In the genomic region with DNA sequence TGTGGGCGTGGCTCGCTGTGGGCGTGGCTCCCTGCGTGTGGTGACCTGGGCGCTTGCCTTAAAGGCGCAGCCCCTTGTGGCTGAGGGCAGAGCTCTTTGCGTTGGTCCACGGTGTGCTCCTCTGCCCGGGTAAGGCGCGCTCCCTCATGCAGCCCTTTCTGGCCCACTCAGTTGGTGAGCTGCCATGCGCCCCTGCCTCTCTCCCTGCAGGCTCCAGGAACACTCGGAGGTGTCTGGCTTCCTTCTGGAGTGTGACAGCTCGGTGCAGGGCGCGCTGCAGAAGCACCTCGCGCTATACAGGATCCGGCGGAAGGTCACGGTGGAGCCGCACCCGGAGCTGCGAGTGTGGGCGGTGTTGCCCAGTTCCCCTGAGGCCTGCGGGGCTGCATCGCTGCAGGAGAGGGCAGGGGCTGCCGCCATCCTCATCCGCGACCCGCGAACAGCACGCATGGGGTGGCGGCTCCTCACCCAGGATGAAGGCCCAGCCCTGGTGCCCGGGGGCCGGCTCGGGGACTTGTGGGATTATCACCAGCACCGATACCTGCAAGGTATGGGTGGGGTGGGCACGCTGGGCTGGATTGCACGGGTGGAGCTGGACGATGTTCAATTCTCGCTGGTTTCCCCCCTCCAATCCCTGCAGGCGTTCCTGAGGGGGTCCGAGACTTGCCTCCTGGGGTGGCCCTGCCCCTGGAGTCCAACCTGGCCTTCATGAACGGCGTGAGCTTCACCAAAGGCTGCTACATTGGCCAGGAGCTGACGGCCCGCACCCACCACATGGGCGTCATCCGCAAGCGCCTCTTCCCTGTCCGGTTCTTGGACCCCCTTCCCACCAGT, we compare ENCODE assay signal across 2 cellular contexts.
TF ChIP-seq lines count a peak whose summit lies in the region.

No MANE protein-coding gene starts in this region.

TF ChIP-seq in IMR-90, 13 proteins besides CTCF, POLR2A, EP300 and RAD21:
- TF ChIP-seq, protein P1, sequence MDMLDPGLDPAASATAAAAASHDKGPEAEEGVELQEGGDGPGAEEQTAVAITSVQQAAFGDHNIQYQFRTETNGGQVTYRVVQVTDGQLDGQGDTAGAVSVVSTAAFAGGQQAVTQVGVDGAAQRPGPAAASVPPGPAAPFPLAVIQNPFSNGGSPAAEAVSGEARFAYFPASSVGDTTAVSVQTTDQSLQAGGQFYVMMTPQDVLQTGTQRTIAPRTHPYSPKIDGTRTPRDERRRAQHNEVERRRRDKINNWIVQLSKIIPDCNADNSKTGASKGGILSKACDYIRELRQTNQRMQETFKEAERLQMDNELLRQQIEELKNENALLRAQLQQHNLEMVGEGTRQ (IDR thresholded peaks at IDR 0.05; ENCODE audit: low read depth, low read length) = no peak
- TF ChIP-seq MXI1 (IDR thresholded peaks at IDR 0.05; ENCODE audit: borderline replicate concordance, low read depth, low read length) = no peak
- no peak for TF ChIP-seq NFE2L2 (IDR thresholded peaks at IDR 0.05; ENCODE audit: low read depth, low read length)
- no peak for TF ChIP-seq MAZ (IDR thresholded peaks at IDR 0.05; ENCODE audit: borderline replicate concordance, low read depth, low read length)
- TF ChIP-seq CEBPB (IDR thresholded peaks at IDR 0.05; ENCODE audit: low read depth, low read length) = no peak
- TF ChIP-seq MAFK (IDR thresholded peaks at IDR 0.05; ENCODE audit: low read depth, low read length) = no peak
- no peak for TF ChIP-seq FOS (IDR thresholded peaks at IDR 0.05; ENCODE audit: low read depth, low read length)
- no peak for TF ChIP-seq RCOR1 (IDR thresholded peaks at IDR 0.05; ENCODE audit: insufficient replicate concordance, low read length)

TF ChIP-seq in GM12878, 131 proteins besides CTCF, POLR2A, EP300 and RAD21:
- TF ChIP-seq, protein P2, sequence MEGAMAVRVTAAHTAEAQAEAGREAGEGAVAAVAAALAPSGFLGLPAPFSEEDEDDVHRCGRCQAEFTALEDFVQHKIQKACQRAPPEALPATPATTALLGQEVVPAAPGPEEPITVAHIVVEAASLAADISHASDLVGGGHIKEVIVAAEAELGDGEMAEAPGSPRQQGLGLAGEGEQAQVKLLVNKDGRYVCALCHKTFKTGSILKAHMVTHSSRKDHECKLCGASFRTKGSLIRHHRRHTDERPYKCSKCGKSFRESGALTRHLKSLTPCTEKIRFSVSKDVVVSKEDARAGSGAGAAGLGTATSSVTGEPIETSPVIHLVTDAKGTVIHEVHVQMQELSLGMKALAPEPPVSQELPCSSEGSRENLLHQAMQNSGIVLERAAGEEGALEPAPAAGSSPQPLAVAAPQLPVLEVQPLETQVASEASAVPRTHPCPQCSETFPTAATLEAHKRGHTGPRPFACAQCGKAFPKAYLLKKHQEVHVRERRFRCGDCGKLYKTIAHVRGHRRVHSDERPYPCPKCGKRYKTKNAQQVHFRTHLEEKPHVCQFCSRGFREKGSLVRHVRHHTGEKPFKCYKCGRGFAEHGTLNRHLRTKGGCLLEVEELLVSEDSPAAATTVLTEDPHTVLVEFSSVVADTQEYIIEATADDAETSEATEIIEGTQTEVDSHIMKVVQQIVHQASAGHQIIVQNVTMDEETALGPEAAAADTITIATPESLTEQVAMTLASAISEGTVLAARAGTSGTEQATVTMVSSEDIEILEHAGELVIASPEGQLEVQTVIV (IDR thresholded peaks at IDR 0.05; ENCODE audit: borderline replicate concordance, partially characterized antibody) = no peak
- no peak for TF ChIP-seq CBX5 (IDR thresholded peaks at IDR 0.05; ENCODE audit: low read depth)
- TF ChIP-seq, protein P1 (IDR thresholded peaks at IDR 0.05; ENCODE audit: borderline replicate concordance, low read depth, low read length) = no peak
TF ChIP-seq in GM12878: peak in this region for 0.
